20 cellular contexts compared by ENCODE assay signal in the genomic region with DNA sequence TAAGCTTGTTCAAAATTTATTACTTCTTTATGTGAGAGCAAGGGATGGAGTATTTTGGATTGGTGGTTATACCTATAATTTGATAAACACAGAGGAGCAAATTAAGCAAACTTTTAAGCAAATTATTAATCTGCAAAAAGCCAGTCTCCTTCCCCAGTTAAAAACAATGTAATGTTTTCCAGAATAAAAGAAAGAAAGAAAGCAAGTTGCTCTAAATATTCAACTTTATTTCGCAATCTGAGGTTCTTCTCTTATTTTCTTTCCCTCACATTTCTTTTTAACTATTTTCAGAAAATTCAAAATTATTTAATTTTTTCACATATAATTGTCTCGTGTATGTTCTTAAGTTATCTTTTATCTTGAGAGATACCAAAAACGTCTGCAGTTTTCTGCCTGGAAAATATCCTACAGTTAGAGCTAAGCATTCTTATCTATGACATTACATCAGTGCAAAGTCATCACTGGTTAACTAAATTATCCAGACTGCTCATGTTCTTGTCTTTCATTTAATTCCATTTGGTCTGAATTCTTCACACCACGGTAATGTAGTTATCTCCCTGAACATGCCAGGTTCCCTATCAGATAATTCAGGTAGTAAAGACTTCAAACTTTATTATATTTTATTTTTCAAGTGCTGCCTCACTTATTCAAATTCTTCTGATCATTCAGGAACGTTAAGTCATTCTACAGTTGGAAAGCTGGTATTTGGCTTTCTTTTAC. TPM values are rescaled to one million over a fixed set of nuclear protein-coding genes. Genes with fewer than 3 reads are reported as not detected.
"Had no signal": no experiment of that assay in that cellular context is flagged by ENCODE, and none has a peak within 500 bp of the region (broad histone marks: within the 10 kb centered on the region; RNA-seq: fewer than 3 reads in every experiment).

No MANE protein-coding gene starts in this region.

- ATAC-seq: activated T-cell treated with anti-CD3 and anti-CD28 coated beads, Interleukin-2, amount 50 U/mL, for 72 hours; heart left ventricle; left colon; natural killer cell; right cardiac atrium had no signal

- H3K4me3 ChIP-seq: heart left ventricle, ovary, tibial artery had no signal

- H3K36me3 Mint-ChIP-seq: activated naive CD8-positive, alpha-beta T cell treated with anti-CD3 and anti-CD28 coated beads, Interleukin-2, amount 10 ng/mL, durations not matched to agents 7 days and 5 days; brain; natural killer cell had no signal

- H3K9me3 Mint-ChIP-seq: activated CD4-positive, alpha-beta memory T cell treated with anti-CD3 and anti-CD28 coated beads, Interleukin-2, amount 10 ng/mL, durations not matched to agents 7 days and 5 days; activated CD4-positive, alpha-beta T cell treated with anti-CD3 and anti-CD28 coated beads, Interleukin-2, amount 10 ng/mL, durations not matched to agents 24 days and 14 days; activated naive CD4-positive, alpha-beta T cell treated with anti-CD3 and anti-CD28 coated beads for 36 hours; activated naive CD8-positive, alpha-beta T cell treated with anti-CD3 and anti-CD28 coated beads, Interleukin-2, amount 10 ng/mL, durations not matched to agents 7 days and 5 days; activated T-cell treated with anti-CD3 and anti-CD28 coated beads, Interleukin-2, amount 50 U/mL, for 72 hours; natural killer cell; stimulated activated naive CD8-positive, alpha-beta T cell treated with anti-CD3 and anti-CD28 coated beads, Interleukin-15, Interleukin-2, amounts not matched to agents 100 ng/mL and 50 ng/mL, for 24 hours had no signal

- H3K27ac ChIP-seq: epithelial cell of prostate, heart left ventricle, neutrophil, ovary, tibial artery had no signal

- H3K27ac Mint-ChIP-seq: activated CD4-positive, alpha-beta memory T cell treated with anti-CD3 and anti-CD28 coated beads, Interleukin-2, amount 10 ng/mL, durations not matched to agents 7 days and 5 days; activated CD4-positive, alpha-beta T cell treated with anti-CD3 and anti-CD28 coated beads, Interleukin-2, amount 10 ng/mL, durations not matched to agents 24 days and 14 days; activated naive CD4-positive, alpha-beta T cell treated with anti-CD3 and anti-CD28 coated beads for 36 hours; activated naive CD8-positive, alpha-beta T cell treated with anti-CD3 and anti-CD28 coated beads, Interleukin-2, amount 10 ng/mL, durations not matched to agents 7 days and 5 days; activated T-cell treated with anti-CD3 and anti-CD28 coated beads, Interleukin-2, amount 50 U/mL, for 72 hours; natural killer cell; stimulated activated naive CD8-positive, alpha-beta T cell treated with anti-CD3 and anti-CD28 coated beads, Interleukin-15, Interleukin-2, amounts not matched to agents 100 ng/mL and 50 ng/mL, for 24 hours had no signal

- H3K36me3 ChIP-seq: heart left ventricle, neutrophil, ovary, tibial artery had no signal

- H3K4me3 Mint-ChIP-seq: activated CD4-positive, alpha-beta memory T cell treated with anti-CD3 and anti-CD28 coated beads, Interleukin-2, amount 10 ng/mL, durations not matched to agents 7 days and 5 days; activated CD4-positive, alpha-beta T cell treated with anti-CD3 and anti-CD28 coated beads, Interleukin-2, amount 10 ng/mL, durations not matched to agents 24 days and 14 days; activated naive CD4-positive, alpha-beta T cell treated with anti-CD3 and anti-CD28 coated beads for 36 hours; activated naive CD8-positive, alpha-beta T cell treated with anti-CD3 and anti-CD28 coated beads, Interleukin-2, amount 10 ng/mL, durations not matched to agents 7 days and 5 days; activated T-cell treated with anti-CD3 and anti-CD28 coated beads, Interleukin-2, amount 50 U/mL, for 72 hours; natural killer cell; stimulated activated naive CD8-positive, alpha-beta T cell treated with anti-CD3 and anti-CD28 coated beads, Interleukin-15, Interleukin-2, amounts not matched to agents 100 ng/mL and 50 ng/mL, for 24 hours had no signal

- DNase-seq: activated CD4-positive, alpha-beta memory T cell treated with anti-CD3 and anti-CD28 coated beads, Interleukin-2, amount 10 ng/mL, durations not matched to agents 7 days and 5 days; activated CD4-positive, alpha-beta T cell treated with anti-CD3 and anti-CD28 coated beads, Interleukin-2, amount 10 ng/mL, durations not matched to agents 24 days and 14 days; activated effector memory CD4-positive, alpha-beta T cell treated with Interleukin-2 at 50 U/mL for 16 hours; activated naive CD4-positive, alpha-beta T cell treated with anti-CD3 and anti-CD28 coated beads for 36 hours; activated naive CD8-positive, alpha-beta T cell treated with anti-CD3 and anti-CD28 coated beads, Interleukin-2, amount 10 ng/mL, durations not matched to agents 7 days and 5 days; activated T-cell treated with anti-CD3 and anti-CD28 coated beads, Interleukin-2, amount 50 U/mL, for 72 hours; heart left ventricle; left colon; natural killer cell; ovary; right cardiac atrium; stimulated activated CD4-positive, alpha-beta T cell treated with anti-CD3 and anti-CD28 coated beads, Interleukin-1b, Interleukin-23, amount 100 ng/mL, for 48 hours; substantia nigra; T1000; tibial artery had no signal

- H3K27me3 ChIP-seq: ovary, tibial artery had no signal

- H3K9me3 ChIP-seq: heart left ventricle, neutrophil, ovary, tibial artery had no signal

RNA-seq across cellular contexts. Expression of gene CNKSR3, which starts 3.3 kb away (rescaled TPM):
- total RNA-seq: activated CD4-positive, alpha-beta memory T cell treated with anti-CD3 and anti-CD28 coated beads, Interleukin-2, amount 10 ng/mL, durations not matched to agents 7 days and 5 days; activated CD4-positive, alpha-beta T cell treated with anti-CD3 and anti-CD28 coated beads, Interleukin-2, amount 10 ng/mL, durations not matched to agents 24 days and 14 days; activated naive CD8-positive, alpha-beta T cell treated with anti-CD3 and anti-CD28 coated beads, Interleukin-2, amount 10 ng/mL, durations not matched to agents 7 days and 5 days; T-helper 1 cell treated with Interleukin-12 subunit alpha and Interleukin-12 subunit beta and Interleukin-4 antibody, amounts not matched to agents 30 ng/mL and 1 ng/mL, for 36 hours had no signal
